Comparison of ENCODE assay signal across 27 cellular contexts in genomic region chr19:13701624-13702023, GRCh38.
"Had no signal": no experiment of that assay in that cellular context is flagged by ENCODE, and none has a peak within 500 bp of the region (broad histone marks: within the 10 kb centered on the region; RNA-seq: fewer than 3 reads in every experiment).

No MANE protein-coding gene starts in this region.

- FAIRE-seq: small intestine, urothelium cell line had no signal

- H3K27ac Mint-ChIP-seq: nephron; progenitor cell of endocrine pancreas; stimulated activated effector memory CD8-positive, alpha-beta T cell treated with anti-CD3 and anti-CD28 coated beads, Interleukin-12 subunit alpha, Interleukin-12 subunit beta, amount 100 ng/mL, for 72 hours; stimulated activated naive B cell treated with anti-CD40 and anti-IgM and Interleukin-4, amounts not matched to agents 10 μg/mL and 1 μg/mL and 100 μg/mL, for 72 hours; stimulated activated naive CD8-positive, alpha-beta T cell treated with anti-CD3 and anti-CD28 coated beads, Interleukin-15, Interleukin-2, amounts not matched to agents 100 ng/mL and 50 ng/mL, for 24 hours had no signal

- ATAC-seq: psoas muscle; right cardiac atrium; right lobe of liver; stimulated activated effector memory CD8-positive, alpha-beta T cell treated with anti-CD3 and anti-CD28 coated beads, Interleukin-12 subunit alpha, Interleukin-12 subunit beta, amount 100 ng/mL, for 72 hours; stimulated activated naive B cell treated with anti-CD40 and anti-IgM and Interleukin-4, amounts not matched to agents 10 μg/mL and 1 μg/mL and 100 μg/mL, for 72 hours had no signal

- H2AFZ ChIP-seq: neural progenitor cell, parathyroid adenoma had no signal

- H3K27me3 ChIP-seq: neural progenitor cell, ovary, right lobe of liver, thyroid gland, upper lobe of left lung, vagina had no signal

- H3K4me1 ChIP-seq: parathyroid adenoma, psoas muscle, right lobe of liver, sigmoid colon, stomach, thyroid gland, tibial nerve, upper lobe of left lung, vagina had no signal

- H3K4me3 ChIP-seq: neural progenitor cell, ovary, psoas muscle, right lobe of liver, stomach, thyroid gland, tibial nerve, upper lobe of left lung, vagina had no signal

- H3K4me1 Mint-ChIP-seq: stimulated activated effector memory CD8-positive, alpha-beta T cell treated with anti-CD3 and anti-CD28 coated beads, Interleukin-12 subunit alpha, Interleukin-12 subunit beta, amount 100 ng/mL, for 72 hours; stimulated activated naive B cell treated with anti-CD40 and anti-IgM and Interleukin-4, amounts not matched to agents 10 μg/mL and 1 μg/mL and 100 μg/mL, for 72 hours had no signal

- H3K27ac ChIP-seq: neural progenitor cell, ovary, parathyroid adenoma, psoas muscle, right lobe of liver, sigmoid colon, stomach, thoracic aorta, thyroid gland, tibial nerve, upper lobe of left lung, vagina had no signal

- H3K9me3 ChIP-seq: psoas muscle, right lobe of liver, thyroid gland, vagina had no signal

- H3K4me2 ChIP-seq: neural progenitor cell had no signal

- H3K79me2 ChIP-seq: parathyroid adenoma had no signal

- DNase-seq: occipital lobe; ovary; psoas muscle; right cardiac atrium; right lobe of liver; sigmoid colon; small intestine; stimulated activated CD4-positive, alpha-beta T cell treated with anti-CD3 and anti-CD28 coated beads, Interleukin-15, amount 100 ng/mL, for 24 hours; stimulated activated CD4-positive, alpha-beta T cell treated with anti-CD3 and anti-CD28 coated beads, Interleukin-2, amount 100 ng/mL, for 24 hours; stimulated activated CD4-positive, alpha-beta T cell treated with anti-CD3 and anti-CD28 coated beads, Interleukin-2, amount 100 ng/mL, for 48 hours; stimulated activated CD4-positive, alpha-beta T cell treated with anti-CD3 and anti-CD28 coated beads, Interleukin-4, amount 100 ng/mL, for 24 hours; stimulated activated naive B cell treated with anti-CD40 and anti-IgM and Interleukin-4, amounts not matched to agents 10 μg/mL and 1 μg/mL and 100 μg/mL, for 72 hours; stimulated activated naive CD4-positive, alpha-beta T cell treated with Interleukin-2 at 50 U/mL for 16 hours; stomach; thyroid gland; trophoblast cell; upper lobe of left lung had no signal

- H3K36me3 Mint-ChIP-seq: stimulated activated effector memory CD8-positive, alpha-beta T cell treated with anti-CD3 and anti-CD28 coated beads, Interleukin-12 subunit alpha, Interleukin-12 subunit beta, amount 100 ng/mL, for 72 hours; stimulated activated naive B cell treated with anti-CD40 and anti-IgM and Interleukin-4, amounts not matched to agents 10 μg/mL and 1 μg/mL and 100 μg/mL, for 72 hours had no signal

- H3K9me3 Mint-ChIP-seq: stimulated activated effector memory CD8-positive, alpha-beta T cell treated with anti-CD3 and anti-CD28 coated beads, Interleukin-12 subunit alpha, Interleukin-12 subunit beta, amount 100 ng/mL, for 72 hours; stimulated activated naive CD8-positive, alpha-beta T cell treated with anti-CD3 and anti-CD28 coated beads, Interleukin-15, Interleukin-2, amounts not matched to agents 100 ng/mL and 50 ng/mL, for 24 hours had no signal

- H3K27me3 Mint-ChIP-seq: progenitor cell of endocrine pancreas had no signal

- H3K9ac ChIP-seq: neural progenitor cell, parathyroid adenoma had no signal

- H3K4me3 Mint-ChIP-seq: nephron; stimulated activated effector memory CD8-positive, alpha-beta T cell treated with anti-CD3 and anti-CD28 coated beads, Interleukin-12 subunit alpha, Interleukin-12 subunit beta, amount 100 ng/mL, for 72 hours; stimulated activated naive B cell treated with anti-CD40 and anti-IgM and Interleukin-4, amounts not matched to agents 10 μg/mL and 1 μg/mL and 100 μg/mL, for 72 hours; stimulated activated naive CD8-positive, alpha-beta T cell treated with anti-CD3 and anti-CD28 coated beads, Interleukin-15, Interleukin-2, amounts not matched to agents 100 ng/mL and 50 ng/mL, for 24 hours had no signal

- H3K36me3 ChIP-seq: neural progenitor cell, ovary, right lobe of liver, sigmoid colon, stomach, thoracic aorta, thyroid gland, tibial nerve, upper lobe of left lung, vagina had no signal
